Comparison of ENCODE assay signal across 1 cellular context in genomic region chr10:598415-599170, GRCh38.
TF ChIP-seq lines count a peak whose summit lies in the region.

No MANE protein-coding gene starts in this region.

TF ChIP-seq in GM23338, 12 proteins besides CTCF, POLR2A, EP300 and RAD21 (continued from another document):
- TF ChIP-seq, protein P1, sequence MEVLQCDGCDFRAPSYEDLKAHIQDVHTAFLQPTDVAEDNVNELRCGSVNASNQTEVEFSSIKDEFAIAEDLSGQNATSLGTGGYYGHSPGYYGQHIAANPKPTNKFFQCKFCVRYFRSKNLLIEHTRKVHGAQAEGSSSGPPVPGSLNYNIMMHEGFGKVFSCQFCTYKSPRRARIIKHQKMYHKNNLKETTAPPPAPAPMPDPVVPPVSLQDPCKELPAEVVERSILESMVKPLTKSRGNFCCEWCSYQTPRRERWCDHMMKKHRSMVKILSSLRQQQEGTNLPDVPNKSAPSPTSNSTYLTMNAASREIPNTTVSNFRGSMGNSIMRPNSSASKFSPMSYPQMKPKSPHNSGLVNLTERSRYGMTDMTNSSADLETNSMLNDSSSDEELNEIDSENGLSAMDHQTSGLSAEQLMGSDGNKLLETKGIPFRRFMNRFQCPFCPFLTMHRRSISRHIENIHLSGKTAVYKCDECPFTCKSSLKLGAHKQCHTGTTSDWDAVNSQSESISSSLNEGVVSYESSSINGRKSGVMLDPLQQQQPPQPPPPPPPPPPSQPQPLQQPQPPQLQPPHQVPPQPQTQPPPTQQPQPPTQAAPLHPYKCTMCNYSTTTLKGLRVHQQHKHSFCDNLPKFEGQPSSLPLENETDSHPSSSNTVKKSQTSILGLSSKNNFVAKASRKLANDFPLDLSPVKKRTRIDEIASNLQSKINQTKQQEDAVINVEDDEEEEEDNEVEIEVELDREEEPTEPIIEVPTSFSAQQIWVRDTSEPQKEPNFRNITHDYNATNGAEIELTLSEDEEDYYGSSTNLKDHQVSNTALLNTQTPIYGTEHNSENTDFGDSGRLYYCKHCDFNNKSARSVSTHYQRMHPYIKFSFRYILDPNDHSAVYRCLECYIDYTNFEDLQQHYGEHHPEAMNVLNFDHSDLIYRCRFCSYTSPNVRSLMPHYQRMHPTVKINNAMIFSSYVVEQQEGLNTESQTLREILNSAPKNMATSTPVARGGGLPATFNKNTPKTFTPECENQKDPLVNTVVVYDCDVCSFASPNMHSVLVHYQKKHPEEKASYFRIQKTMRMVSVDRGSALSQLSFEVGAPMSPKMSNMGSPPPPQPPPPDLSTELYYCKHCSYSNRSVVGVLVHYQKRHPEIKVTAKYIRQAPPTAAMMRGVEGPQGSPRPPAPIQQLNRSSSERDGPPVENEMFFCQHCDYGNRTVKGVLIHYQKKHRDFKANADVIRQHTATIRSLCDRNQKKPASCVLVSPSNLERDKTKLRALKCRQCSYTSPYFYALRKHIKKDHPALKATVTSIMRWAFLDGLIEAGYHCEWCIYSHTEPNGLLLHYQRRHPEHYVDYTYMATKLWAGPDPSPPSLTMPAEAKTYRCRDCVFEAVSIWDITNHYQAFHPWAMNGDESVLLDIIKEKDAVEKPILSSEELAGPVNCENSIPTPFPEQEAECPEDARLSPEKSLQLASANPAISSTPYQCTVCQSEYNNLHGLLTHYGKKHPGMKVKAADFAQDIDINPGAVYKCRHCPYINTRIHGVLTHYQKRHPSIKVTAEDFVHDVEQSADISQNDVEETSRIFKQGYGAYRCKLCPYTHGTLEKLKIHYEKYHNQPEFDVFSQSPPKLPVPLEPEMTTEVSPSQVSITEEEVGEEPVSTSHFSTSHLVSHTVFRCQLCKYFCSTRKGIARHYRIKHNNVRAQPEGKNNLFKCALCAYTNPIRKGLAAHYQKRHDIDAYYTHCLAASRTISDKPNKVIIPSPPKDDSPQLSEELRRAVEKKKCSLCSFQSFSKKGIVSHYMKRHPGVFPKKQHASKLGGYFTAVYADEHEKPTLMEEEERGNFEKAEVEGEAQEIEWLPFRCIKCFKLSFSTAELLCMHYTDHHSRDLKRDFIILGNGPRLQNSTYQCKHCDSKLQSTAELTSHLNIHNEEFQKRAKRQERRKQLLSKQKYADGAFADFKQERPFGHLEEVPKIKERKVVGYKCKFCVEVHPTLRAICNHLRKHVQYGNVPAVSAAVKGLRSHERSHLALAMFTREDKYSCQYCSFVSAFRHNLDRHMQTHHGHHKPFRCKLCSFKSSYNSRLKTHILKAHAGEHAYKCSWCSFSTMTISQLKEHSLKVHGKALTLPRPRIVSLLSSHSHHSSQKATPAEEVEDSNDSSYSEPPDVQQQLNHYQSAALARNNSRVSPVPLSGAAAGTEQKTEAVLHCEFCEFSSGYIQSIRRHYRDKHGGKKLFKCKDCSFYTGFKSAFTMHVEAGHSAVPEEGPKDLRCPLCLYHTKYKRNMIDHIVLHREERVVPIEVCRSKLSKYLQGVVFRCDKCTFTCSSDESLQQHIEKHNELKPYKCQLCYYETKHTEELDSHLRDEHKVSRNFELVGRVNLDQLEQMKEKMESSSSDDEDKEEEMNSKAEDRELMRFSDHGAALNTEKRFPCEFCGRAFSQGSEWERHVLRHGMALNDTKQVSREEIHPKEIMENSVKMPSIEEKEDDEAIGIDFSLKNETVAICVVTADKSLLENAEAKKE (CRISPR knock-in tag; IDR thresholded peaks at IDR 0.05) = no peak
- no peak for TF ChIP-seq ZNF331 (CRISPR knock-in tag; IDR thresholded peaks at IDR 0.05; ENCODE audit: low read depth)
- TF ChIP-seq EZH2phosphoT487 (IDR thresholded peaks at IDR 0.05; ENCODE audit: unreplicated experiment) = no peak
- TF ChIP-seq NANOG (IDR thresholded peaks at IDR 0.05; ENCODE audit: borderline replicate concordance) = no peak
- TF ChIP-seq STAT1 (IDR thresholded peaks at IDR 0.05; ENCODE audit: unreplicated experiment) = no peak
